In genomic region chr6:30883743-30884520, GRCh38 we compare ENCODE assay signal across 1 cellular context.
TF ChIP-seq lines count a peak whose summit lies in the region.

TSS of gene DDR1 (plus strand) at chr6:30884519. CDS start at chr6:30888730, 4,211 bp downstream.

TF ChIP-seq in HEK293, 187 proteins besides CTCF, POLR2A, EP300 and RAD21 (continued from another document):
- no peak for TF ChIP-seq ZFP37 (tag by site-specific recombination; IDR thresholded peaks at IDR 0.05)
- TF ChIP-seq, protein P1, sequence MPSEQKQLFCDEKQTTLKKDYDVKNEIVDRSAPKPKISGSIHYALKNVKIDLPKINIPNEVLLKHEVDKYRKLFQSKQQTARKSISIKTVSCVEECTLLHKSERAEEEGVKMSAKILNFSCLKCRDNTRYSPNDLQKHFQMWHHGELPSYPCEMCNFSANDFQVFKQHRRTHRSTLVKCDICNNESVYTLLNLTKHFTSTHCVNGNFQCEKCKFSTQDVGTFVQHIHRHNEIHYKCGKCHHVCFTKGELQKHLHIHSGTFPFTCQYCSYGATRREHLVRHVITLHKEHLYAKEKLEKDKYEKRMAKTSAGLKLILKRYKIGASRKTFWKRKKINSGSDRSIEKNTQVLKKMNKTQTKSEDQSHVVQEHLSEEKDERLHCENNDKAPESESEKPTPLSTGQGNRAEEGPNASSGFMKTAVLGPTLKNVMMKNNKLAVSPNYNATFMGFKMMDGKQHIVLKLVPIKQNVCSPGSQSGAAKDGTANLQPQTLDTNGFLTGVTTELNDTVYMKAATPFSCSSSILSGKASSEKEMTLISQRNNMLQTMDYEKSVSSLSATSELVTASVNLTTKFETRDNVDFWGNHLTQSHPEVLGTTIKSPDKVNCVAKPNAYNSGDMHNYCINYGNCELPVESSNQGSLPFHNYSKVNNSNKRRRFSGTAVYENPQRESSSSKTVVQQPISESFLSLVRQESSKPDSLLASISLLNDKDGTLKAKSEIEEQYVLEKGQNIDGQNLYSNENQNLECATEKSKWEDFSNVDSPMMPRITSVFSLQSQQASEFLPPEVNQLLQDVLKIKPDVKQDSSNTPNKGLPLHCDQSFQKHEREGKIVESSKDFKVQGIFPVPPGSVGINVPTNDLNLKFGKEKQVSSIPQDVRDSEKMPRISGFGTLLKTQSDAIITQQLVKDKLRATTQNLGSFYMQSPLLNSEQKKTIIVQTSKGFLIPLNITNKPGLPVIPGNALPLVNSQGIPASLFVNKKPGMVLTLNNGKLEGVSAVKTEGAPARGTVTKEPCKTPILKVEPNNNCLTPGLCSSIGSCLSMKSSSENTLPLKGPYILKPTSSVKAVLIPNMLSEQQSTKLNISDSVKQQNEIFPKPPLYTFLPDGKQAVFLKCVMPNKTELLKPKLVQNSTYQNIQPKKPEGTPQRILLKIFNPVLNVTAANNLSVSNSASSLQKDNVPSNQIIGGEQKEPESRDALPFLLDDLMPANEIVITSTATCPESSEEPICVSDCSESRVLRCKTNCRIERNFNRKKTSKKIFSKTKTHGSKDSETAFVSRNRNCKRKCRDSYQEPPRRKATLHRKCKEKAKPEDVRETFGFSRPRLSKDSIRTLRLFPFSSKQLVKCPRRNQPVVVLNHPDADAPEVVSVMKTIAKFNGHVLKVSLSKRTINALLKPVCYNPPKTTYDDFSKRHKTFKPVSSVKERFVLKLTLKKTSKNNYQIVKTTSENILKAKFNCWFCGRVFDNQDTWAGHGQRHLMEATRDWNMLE (tag by site-specific recombination; conservative IDR thresholded peaks at IDR 0.05; ENCODE audit: low read depth), result no peak
- no peak for TF ChIP-seq ZBTB49 (tag by site-specific recombination; IDR thresholded peaks at IDR 0.05; ENCODE audit: low read depth)
- no peak for TF ChIP-seq ZNF132 (tag by site-specific recombination; IDR thresholded peaks at IDR 0.05; ENCODE audit: borderline replicate concordance)
- TF ChIP-seq, protein P2, sequence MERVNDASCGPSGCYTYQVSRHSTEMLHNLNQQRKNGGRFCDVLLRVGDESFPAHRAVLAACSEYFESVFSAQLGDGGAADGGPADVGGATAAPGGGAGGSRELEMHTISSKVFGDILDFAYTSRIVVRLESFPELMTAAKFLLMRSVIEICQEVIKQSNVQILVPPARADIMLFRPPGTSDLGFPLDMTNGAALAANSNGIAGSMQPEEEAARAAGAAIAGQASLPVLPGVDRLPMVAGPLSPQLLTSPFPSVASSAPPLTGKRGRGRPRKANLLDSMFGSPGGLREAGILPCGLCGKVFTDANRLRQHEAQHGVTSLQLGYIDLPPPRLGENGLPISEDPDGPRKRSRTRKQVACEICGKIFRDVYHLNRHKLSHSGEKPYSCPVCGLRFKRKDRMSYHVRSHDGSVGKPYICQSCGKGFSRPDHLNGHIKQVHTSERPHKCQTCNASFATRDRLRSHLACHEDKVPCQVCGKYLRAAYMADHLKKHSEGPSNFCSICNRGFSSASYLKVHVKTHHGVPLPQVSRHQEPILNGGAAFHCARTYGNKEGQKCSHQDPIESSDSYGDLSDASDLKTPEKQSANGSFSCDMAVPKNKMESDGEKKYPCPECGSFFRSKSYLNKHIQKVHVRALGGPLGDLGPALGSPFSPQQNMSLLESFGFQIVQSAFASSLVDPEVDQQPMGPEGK (tag by site-specific recombination; IDR thresholded peaks at IDR 0.05), result 0 out of 2 replicates have a peak, but pooled peaks have one; percentile 64
- no peak for TF ChIP-seq SCRT1 (tag by site-specific recombination; IDR thresholded peaks at IDR 0.05; ENCODE audit: borderline replicate concordance)
- no peak for TF ChIP-seq ZNF558 (tag by site-specific recombination; IDR thresholded peaks at IDR 0.05)
- no peak for TF ChIP-seq TCF7L2 (IDR thresholded peaks at IDR 0.05; ENCODE audit: borderline replicate concordance, low read depth, low read length)
- no peak for TF ChIP-seq ZFP41 (tag by site-specific recombination; IDR thresholded peaks at IDR 0.05; ENCODE audit: borderline replicate concordance)
- TF ChIP-seq ZSCAN16 (tag by site-specific recombination; IDR thresholded peaks at IDR 0.05), result no peak
- TF ChIP-seq, protein P3, sequence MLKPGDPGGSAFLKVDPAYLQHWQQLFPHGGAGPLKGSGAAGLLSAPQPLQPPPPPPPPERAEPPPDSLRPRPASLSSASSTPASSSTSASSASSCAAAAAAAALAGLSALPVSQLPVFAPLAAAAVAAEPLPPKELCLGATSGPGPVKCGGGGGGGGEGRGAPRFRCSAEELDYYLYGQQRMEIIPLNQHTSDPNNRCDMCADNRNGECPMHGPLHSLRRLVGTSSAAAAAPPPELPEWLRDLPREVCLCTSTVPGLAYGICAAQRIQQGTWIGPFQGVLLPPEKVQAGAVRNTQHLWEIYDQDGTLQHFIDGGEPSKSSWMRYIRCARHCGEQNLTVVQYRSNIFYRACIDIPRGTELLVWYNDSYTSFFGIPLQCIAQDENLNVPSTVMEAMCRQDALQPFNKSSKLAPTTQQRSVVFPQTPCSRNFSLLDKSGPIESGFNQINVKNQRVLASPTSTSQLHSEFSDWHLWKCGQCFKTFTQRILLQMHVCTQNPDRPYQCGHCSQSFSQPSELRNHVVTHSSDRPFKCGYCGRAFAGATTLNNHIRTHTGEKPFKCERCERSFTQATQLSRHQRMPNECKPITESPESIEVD (tag by site-specific recombination; IDR thresholded peaks at IDR 0.05), result no peak
- TF ChIP-seq ZNF37A (tag by site-specific recombination; IDR thresholded peaks at IDR 0.05), result no peak
- no peak for TF ChIP-seq ZNF626 (tag by site-specific recombination; IDR thresholded peaks at IDR 0.05)
- TF ChIP-seq ZNF629 (tag by site-specific recombination; IDR thresholded peaks at IDR 0.05), result no peak
- no peak for TF ChIP-seq ZNF777 (tag by site-specific recombination; IDR thresholded peaks at IDR 0.05; ENCODE audit: borderline replicate concordance)
- no peak for TF ChIP-seq REPIN1 (tag by site-specific recombination; IDR thresholded peaks at IDR 0.05; ENCODE audit: low read depth)
- no peak for TF ChIP-seq KLF8 (tag by site-specific recombination; IDR thresholded peaks at IDR 0.05)
- no peak for TF ChIP-seq ZNF560 (tag by site-specific recombination; IDR thresholded peaks at IDR 0.05; ENCODE audit: borderline replicate concordance)
- no peak for TF ChIP-seq ZNF596 (tag by site-specific recombination; IDR thresholded peaks at IDR 0.05)
- no peak for TF ChIP-seq ZNF530 (tag by site-specific recombination; IDR thresholded peaks at IDR 0.05; ENCODE audit: low read depth)
- TF ChIP-seq, protein P4, sequence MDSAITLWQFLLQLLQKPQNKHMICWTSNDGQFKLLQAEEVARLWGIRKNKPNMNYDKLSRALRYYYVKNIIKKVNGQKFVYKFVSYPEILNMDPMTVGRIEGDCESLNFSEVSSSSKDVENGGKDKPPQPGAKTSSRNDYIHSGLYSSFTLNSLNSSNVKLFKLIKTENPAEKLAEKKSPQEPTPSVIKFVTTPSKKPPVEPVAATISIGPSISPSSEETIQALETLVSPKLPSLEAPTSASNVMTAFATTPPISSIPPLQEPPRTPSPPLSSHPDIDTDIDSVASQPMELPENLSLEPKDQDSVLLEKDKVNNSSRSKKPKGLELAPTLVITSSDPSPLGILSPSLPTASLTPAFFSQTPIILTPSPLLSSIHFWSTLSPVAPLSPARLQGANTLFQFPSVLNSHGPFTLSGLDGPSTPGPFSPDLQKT (IDR thresholded peaks at IDR 0.05; ENCODE audit: borderline replicate concordance, low read depth, low read length), result no peak
- TF ChIP-seq, protein P5, sequence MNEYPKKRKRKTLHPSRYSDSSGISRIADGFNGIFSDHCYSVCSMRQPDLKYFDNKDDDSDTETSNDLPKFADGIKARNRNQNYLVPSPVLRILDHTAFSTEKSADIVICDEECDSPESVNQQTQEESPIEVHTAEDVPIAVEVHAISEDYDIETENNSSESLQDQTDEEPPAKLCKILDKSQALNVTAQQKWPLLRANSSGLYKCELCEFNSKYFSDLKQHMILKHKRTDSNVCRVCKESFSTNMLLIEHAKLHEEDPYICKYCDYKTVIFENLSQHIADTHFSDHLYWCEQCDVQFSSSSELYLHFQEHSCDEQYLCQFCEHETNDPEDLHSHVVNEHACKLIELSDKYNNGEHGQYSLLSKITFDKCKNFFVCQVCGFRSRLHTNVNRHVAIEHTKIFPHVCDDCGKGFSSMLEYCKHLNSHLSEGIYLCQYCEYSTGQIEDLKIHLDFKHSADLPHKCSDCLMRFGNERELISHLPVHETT (tag by site-specific recombination; IDR thresholded peaks at IDR 0.05), result no peak
- TF ChIP-seq ZNF2 (tag by site-specific recombination; IDR thresholded peaks at IDR 0.05), result no peak
- no peak for TF ChIP-seq PBX3 (CRISPR knock-in tag; IDR thresholded peaks at IDR 0.05)
- no peak for TF ChIP-seq ZNF792 (tag by site-specific recombination; IDR thresholded peaks at IDR 0.05)
- no peak for TF ChIP-seq ZBTB11 (tag by site-specific recombination; conservative IDR thresholded peaks at IDR 0.05; ENCODE audit: low read depth)
- no peak for TF ChIP-seq ZNF133 (tag by site-specific recombination; IDR thresholded peaks at IDR 0.05)
- TF ChIP-seq ZNF214 (tag by site-specific recombination; IDR thresholded peaks at IDR 0.05; ENCODE audit: borderline replicate concordance), result no peak
- no peak for TF ChIP-seq ZNF426 (tag by site-specific recombination; IDR thresholded peaks at IDR 0.05)
- 0 out of 2 replicates have a peak, but pooled peaks have one; percentile 35 for TF ChIP-seq GLIS1 (tag by site-specific recombination; IDR thresholded peaks at IDR 0.05)
- no peak for TF ChIP-seq ZNF248 (tag by site-specific recombination; IDR thresholded peaks at IDR 0.05)
- TF ChIP-seq, protein P6, sequence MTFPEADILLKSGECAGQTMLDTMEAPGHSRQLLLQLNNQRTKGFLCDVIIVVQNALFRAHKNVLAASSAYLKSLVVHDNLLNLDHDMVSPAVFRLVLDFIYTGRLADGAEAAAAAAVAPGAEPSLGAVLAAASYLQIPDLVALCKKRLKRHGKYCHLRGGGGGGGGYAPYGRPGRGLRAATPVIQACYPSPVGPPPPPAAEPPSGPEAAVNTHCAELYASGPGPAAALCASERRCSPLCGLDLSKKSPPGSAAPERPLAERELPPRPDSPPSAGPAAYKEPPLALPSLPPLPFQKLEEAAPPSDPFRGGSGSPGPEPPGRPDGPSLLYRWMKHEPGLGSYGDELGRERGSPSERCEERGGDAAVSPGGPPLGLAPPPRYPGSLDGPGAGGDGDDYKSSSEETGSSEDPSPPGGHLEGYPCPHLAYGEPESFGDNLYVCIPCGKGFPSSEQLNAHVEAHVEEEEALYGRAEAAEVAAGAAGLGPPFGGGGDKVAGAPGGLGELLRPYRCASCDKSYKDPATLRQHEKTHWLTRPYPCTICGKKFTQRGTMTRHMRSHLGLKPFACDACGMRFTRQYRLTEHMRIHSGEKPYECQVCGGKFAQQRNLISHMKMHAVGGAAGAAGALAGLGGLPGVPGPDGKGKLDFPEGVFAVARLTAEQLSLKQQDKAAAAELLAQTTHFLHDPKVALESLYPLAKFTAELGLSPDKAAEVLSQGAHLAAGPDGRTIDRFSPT (tag by site-specific recombination; IDR thresholded peaks at IDR 0.05), result no peak
- no peak for TF ChIP-seq ZNF555 (tag by site-specific recombination; conservative IDR thresholded peaks at IDR 0.05)
- no peak for TF ChIP-seq ZNF473 (tag by site-specific recombination; IDR thresholded peaks at IDR 0.05)
- TF ChIP-seq PRDM1 (tag by site-specific recombination; IDR thresholded peaks at IDR 0.05), result no peak
- TF ChIP-seq ZBTB48 (tag by site-specific recombination; IDR thresholded peaks at IDR 0.05), result peak; percentile 32; the same call in 1 of the 2 replicates
- no peak for TF ChIP-seq ZNF677 (tag by site-specific recombination; IDR thresholded peaks at IDR 0.05)
